Comparison of ENCODE assay signal across 8 cellular contexts in genomic region chr11:62613275-62613864, GRCh38. TPM values are rescaled to one million over a fixed set of nuclear protein-coding genes. Genes with fewer than 3 reads are reported as not detected.
DNase-seq lines count a peak whose midpoint lies in the region; ATAC-seq and TF ChIP-seq lines count a peak whose summit lies in the region.

No MANE protein-coding gene starts in this region.

- H3K36me3 ChIP-seq in mesendoderm (ENCODE audit: control insufficient read depth, insufficient read depth, low read length) (no peaks in the 10 kb centered on the region), urinary bladder (ENCODE audit: insufficient read depth) (no peaks in the 10 kb centered on the region)

- H3K9ac ChIP-seq in mesendoderm (ENCODE audit: low read length), result no peak overlapping the region

- H4K5ac ChIP-seq in mesendoderm (ENCODE audit: low read length), result no peak overlapping the region

- TF ChIP-seq CTCF in MCF 10A (IDR thresholded peaks at IDR 0.05; ENCODE audit: unreplicated experiment), result no peak

- POLR2A ChIA-PET in MCF 10A (lab: Yijun Ruan, JAX), result interaction anchor here (0.6 to 8.4 kb wide), 12 partner anchors 8 to 1073 kb away, joined by 3 to 98 read pairs (median 4); partner anchors contain the start of genes B3GAT3, C11orf98, CSKMT and MTA2

- ATAC-seq in activated T-cell treated with anti-CD3 and anti-CD28 coated beads, Interleukin-2, amount 50 U/mL, for 4 hours, result no peak
- ATAC-seq in HG03342 (IDR thresholded peaks at IDR 0.05; ENCODE audit: unreplicated experiment), result no peak

- H3K27me3 Mint-ChIP-seq in activated T-cell treated with anti-CD3 and anti-CD28 coated beads, Interleukin-2, amount 50 U/mL, for 4 hours (ENCODE audit: low read depth), result no peaks in the 10 kb centered on the region
- no peaks in the 10 kb centered on the region for H3K27me3 Mint-ChIP-seq in MCF 10A (ENCODE audit: insufficient read depth, unreplicated experiment)

- H3K56ac ChIP-seq in mesendoderm (ENCODE audit: low read length), result peak overlapping the region; percentile 1

- peaks cover 42% of the 10 kb centered on the region for H3K4me1 Mint-ChIP-seq in activated T-cell treated with anti-CD3 and anti-CD28 coated beads, Interleukin-2, amount 50 U/mL, for 4 hours (ENCODE audit: low read depth)
- peaks cover 10% of the 10 kb centered on the region for H3K4me1 Mint-ChIP-seq in MCF 10A (ENCODE audit: insufficient read depth, unreplicated experiment)

- BruUV-seq in MCF 10A (replicated peaks; lab: Mats Ljungman, UMichigan), result no TSS peak

- no peak overlapping the region for H2BK120ac ChIP-seq in mesendoderm (ENCODE audit: low read depth, low read length)

- no peak overlapping the region for H2AK5ac ChIP-seq in mesendoderm (ENCODE audit: low read length)

- H3K4me3 ChIP-seq in mesendoderm (ENCODE audit: low read length) (no peak overlapping the region), urinary bladder (ENCODE audit: low read depth, low read length) (no peak overlapping the region)

- H3K4me1 ChIP-seq in mesendoderm (ENCODE audit: control insufficient read depth, low read depth, low read length) (peaks cover 6% of the 10 kb centered on the region), urinary bladder (ENCODE audit: insufficient read depth) (no peaks in the 10 kb centered on the region)

- H2BK5ac ChIP-seq in mesendoderm (ENCODE audit: low read length), result no peak overlapping the region

- no peak overlapping the region for H3K27ac Mint-ChIP-seq in MCF 10A (ENCODE audit: low read depth, unreplicated experiment)

- CTCF ChIA-PET in MCF 10A (lab: Yijun Ruan, JAX), result interaction anchor here (0.6 to 4.2 kb wide), 8 partner anchors 9 to 220 kb away, joined by 3 to 39 read pairs (median 3); partner anchors contain the start of gene TUT1

- H4K8ac ChIP-seq in mesendoderm (ENCODE audit: low read depth, low read length), result no peak overlapping the region

- H3K4ac ChIP-seq in mesendoderm (ENCODE audit: low read depth, low read length), result no peak overlapping the region

- H3K79me1 ChIP-seq in mesendoderm (ENCODE audit: low read length), result no peaks in the 10 kb centered on the region

- no peaks in the 10 kb centered on the region for H3K79me2 ChIP-seq in mesendoderm (ENCODE audit: control insufficient read depth, insufficient read depth, low read length)

- no peak overlapping the region for H3K4me2 ChIP-seq in mesendoderm (ENCODE audit: low read length)

- no CpG with 5 or more reads among the region's 23 CpGs for WGBS in mesendoderm (ENCODE audit: extremely low coverage, insufficient coverage, low lambda C conversion rate)
- 56% methylated on average over 23 of the region's 23 CpGs for WGBS in urinary bladder

- intact Hi-C loops in MCF 10A (cut with micrococcal nuclease), result loop anchor here (2.0 to 5.0 kb wide), 4 partner anchors 21 to 81 kb away; partner anchors contain the start of genes EEF1G and GANAB

- no peak overlapping the region for H3K18ac ChIP-seq in mesendoderm (ENCODE audit: low read length)

- H3K23ac ChIP-seq in mesendoderm (ENCODE audit: low read length), result no peak overlapping the region

- H3K27me3 ChIP-seq in mesendoderm (ENCODE audit: insufficient read depth, low read length, poor library complexity), result no peaks in the 10 kb centered on the region

- no peak overlapping the region for H2BK15ac ChIP-seq in mesendoderm (replicated peaks; ENCODE audit: low read depth)

- peaks cover 8% of the 10 kb centered on the region for H3K36me3 Mint-ChIP-seq in activated T-cell treated with anti-CD3 and anti-CD28 coated beads, Interleukin-2, amount 50 U/mL, for 4 hours (ENCODE audit: insufficient read depth)
- peaks cover 31% of the 10 kb centered on the region for H3K36me3 Mint-ChIP-seq in MCF 10A (ENCODE audit: insufficient read depth, unreplicated experiment)

- DNase-seq in activated T-cell treated with anti-CD3 and anti-CD28 coated beads, Interleukin-2, amount 50 U/mL, for 4 hours, result no peak
- DNase-seq in activated T-cell treated with anti-CD3 and anti-CD28 coated beads, Interleukin-2, amount 50 U/mL, for 1 hour, result no peak
- DNase-seq in MCF 10A (ENCODE audit: unreplicated experiment), result no peak
- DNase-seq in mesendoderm, result no peak
- no peak for DNase-seq in NCI-H2081 (lab: John Stamatoyannopoulos, UW)
- no peak for DNase-seq in HT-29 (ENCODE audit: low spot score)

- H3K9me3 Mint-ChIP-seq in activated T-cell treated with anti-CD3 and anti-CD28 coated beads, Interleukin-2, amount 50 U/mL, for 4 hours, result no peaks in the 10 kb centered on the region
- H3K9me3 Mint-ChIP-seq in MCF 10A (ENCODE audit: unreplicated experiment), result no peaks in the 10 kb centered on the region

- peak overlapping the region; percentile 65 for H3K4me3 Mint-ChIP-seq in activated T-cell treated with anti-CD3 and anti-CD28 coated beads, Interleukin-2, amount 50 U/mL, for 4 hours
- peak overlapping the region; percentile 39 for H3K4me3 Mint-ChIP-seq in MCF 10A (ENCODE audit: unreplicated experiment)

- H3K27ac ChIP-seq in mesendoderm (ENCODE audit: low read depth, low read length), result peak overlapping the region; percentile 32
- H3K27ac ChIP-seq in urinary bladder (ENCODE audit: low read depth), result peak overlapping the region; percentile 91

RNA-seq across cellular contexts. Expression of gene ROM1, which starts 0.3 kb away (rescaled TPM):
- total RNA-seq in activated T-cell treated with anti-CD3 and anti-CD28 coated beads, Interleukin-2, amount 50 U/mL, for 4 hours, result 1 to 10 TPM; 5.8 to 6.6 (median 5.8) TPM
- 2.5 and 2.9 TPM in 2 replicates for total RNA-seq in MCF 10A (2022)
- polyA plus RNA-seq in mesendoderm (2013, experiment 1 of 2), result 0.52 TPM
- polyA plus RNA-seq in mesendoderm (2013, experiment 2 of 2), result 0.50 TPM
- 1.3 TPM for total RNA-seq in urinary bladder
- 18.9 TPM for polyA plus RNA-seq in urinary bladder
- 10.9 and 13.6 TPM in 2 replicates for total RNA-seq in HT-29 (2014; rRNA removed; shearing (Covaris generic))

RNA-seq across cellular contexts. Expression of gene EML3, which starts 0.8 kb away (rescaled TPM):
- total RNA-seq in activated T-cell treated with anti-CD3 and anti-CD28 coated beads, Interleukin-2, amount 50 U/mL, for 4 hours, result 100 to 1,000 TPM; 145 to 160 (median 155) TPM
- total RNA-seq in MCF 10A (2022) (33.9 and 43.7 TPM in 2 replicates), urinary bladder (12.9 TPM)
- 11.9 TPM for polyA plus RNA-seq in mesendoderm (2013, experiment 1 of 2)
- 12.2 TPM for polyA plus RNA-seq in mesendoderm (2013, experiment 2 of 2)
- 47.7 TPM for polyA plus RNA-seq in urinary bladder
- 72.3 and 72.5 TPM in 2 replicates for total RNA-seq in HT-29 (2014; rRNA removed; shearing (Covaris generic))

RNA-seq across cellular contexts. Expression of gene B3GAT3, which starts 8.4 kb away (rescaled TPM):
- total RNA-seq in activated T-cell treated with anti-CD3 and anti-CD28 coated beads, Interleukin-2, amount 50 U/mL, for 4 hours, result 10 to 100 TPM; 58.2 to 66.2 (median 59.7) TPM
- total RNA-seq in MCF 10A (2022) (40.1 and 42.4 TPM in 2 replicates), urinary bladder (9.7 TPM)
- 7.8 TPM for polyA plus RNA-seq in mesendoderm (2013, experiment 1 of 2)
- 7.7 TPM for polyA plus RNA-seq in mesendoderm (2013, experiment 2 of 2)
- 37.7 TPM for polyA plus RNA-seq in urinary bladder
- 63.1 and 82.8 TPM in 2 replicates for total RNA-seq in HT-29 (2014; rRNA removed; shearing (Covaris generic))

RNA-seq across cellular contexts. Expression of gene MTA2, which starts 11.7 kb away (rescaled TPM):
- 100 to 1,000 TPM; 217 to 224 (median 220) TPM for total RNA-seq in activated T-cell treated with anti-CD3 and anti-CD28 coated beads, Interleukin-2, amount 50 U/mL, for 4 hours
- total RNA-seq in MCF 10A (2022), result 139 and 176 TPM in 2 replicates
- 75.0 TPM for polyA plus RNA-seq in mesendoderm (2013, experiment 1 of 2)
- polyA plus RNA-seq in mesendoderm (2013, experiment 2 of 2), result 74.7 TPM
- total RNA-seq in urinary bladder, result 75.2 TPM
- polyA plus RNA-seq in urinary bladder, result 52.8 TPM
- 223 and 229 TPM in 2 replicates for total RNA-seq in HT-29 (2014; rRNA removed; shearing (Covaris generic))

RNA-seq across cellular contexts. Expression of gene TUT1, which starts 22.0 kb away (rescaled TPM):
- total RNA-seq in activated T-cell treated with anti-CD3 and anti-CD28 coated beads, Interleukin-2, amount 50 U/mL, for 4 hours, result 10 to 100 TPM; 39.4 to 46.1 (median 41.6) TPM
- total RNA-seq in MCF 10A (2022), result 26.0 and 28.3 TPM in 2 replicates
- 12.7 TPM for polyA plus RNA-seq in mesendoderm (2013, experiment 1 of 2)
- polyA plus RNA-seq in mesendoderm (2013, experiment 2 of 2), result 13.0 TPM
- total RNA-seq in urinary bladder, result 5.1 TPM
- polyA plus RNA-seq in urinary bladder, result 14.3 TPM
- total RNA-seq in HT-29 (2014; rRNA removed; shearing (Covaris generic)), result 19.3 and 25.1 TPM in 2 replicates
